ENCODE assay signal across 8 cellular contexts in genomic region chr19:1857648-1858326, GRCh38. TPM values are rescaled to one million over a fixed set of nuclear protein-coding genes. Genes with fewer than 3 reads are reported as not detected.
DNase-seq lines count a peak whose midpoint lies in the region; ATAC-seq and TF ChIP-seq lines count a peak whose summit lies in the region.

No MANE protein-coding gene starts in this region.

- H3K27me3 ChIP-seq in CD4-positive, CD25-positive, alpha-beta regulatory T cell (ENCODE audit: control insufficient read depth, insufficient read depth, low read length): no peaks in the 10 kb centered on the region
- peaks cover 24% of the 10 kb centered on the region for H3K27me3 ChIP-seq in NT2/D1 (ENCODE audit: insufficient read depth, insufficient read length)
- H3K27me3 ChIP-seq in effector memory CD4-positive, alpha-beta T cell (replicated peaks; ENCODE audit: control insufficient read depth, insufficient read depth, low read length, poor library complexity, severe bottlenecking): no peaks in the 10 kb centered on the region

- peak overlapping the region; percentile 59 to 88 (median 79) for H3K4me3 Mint-ChIP-seq in CD4-positive, CD25-positive, alpha-beta regulatory T cell
- no peak overlapping the region for H3K4me3 Mint-ChIP-seq in osteocyte (ENCODE audit: unreplicated experiment)

- peaks cover 3% of the 10 kb centered on the region for H3K36me3 Mint-ChIP-seq in CD4-positive, CD25-positive, alpha-beta regulatory T cell
- H3K36me3 Mint-ChIP-seq in osteocyte (ENCODE audit: unreplicated experiment): no peaks in the 10 kb centered on the region

- ATAC-seq in CD4-positive, CD25-positive, alpha-beta regulatory T cell (ENCODE audit: low read depth in 2 of 2): no peak

- no peaks in the 10 kb centered on the region for H3K9me3 Mint-ChIP-seq in CD4-positive, CD25-positive, alpha-beta regulatory T cell
- H3K9me3 Mint-ChIP-seq in osteocyte (ENCODE audit: unreplicated experiment): no peaks in the 10 kb centered on the region

- H3K9me3 ChIP-seq in CD4-positive, CD25-positive, alpha-beta regulatory T cell (ENCODE audit: control insufficient read depth in 2 of 2, low read length in 2 of 2): no peaks in the 10 kb centered on the region
- no peaks in the 10 kb centered on the region for H3K9me3 ChIP-seq in NT2/D1 (ENCODE audit: insufficient read depth, low read length)
- H3K9me3 ChIP-seq in effector memory CD4-positive, alpha-beta T cell (ENCODE audit: control insufficient read depth, low read length): no peaks in the 10 kb centered on the region

- peak overlapping the region; percentile 81 for H3K27ac ChIP-seq in CD4-positive, CD25-positive, alpha-beta regulatory T cell (ENCODE audit: insufficient read depth, low read length, poor library complexity, severe bottlenecking)
- H3K27ac ChIP-seq in effector memory CD4-positive, alpha-beta T cell (ENCODE audit: insufficient read depth, low read length, poor library complexity, severe bottlenecking): peak overlapping the region; percentile 86

- no peak overlapping the region for H3K4me3 ChIP-seq in CD4-positive, CD25-positive, alpha-beta regulatory T cell (ENCODE audit: low read depth, low read length)
- no peak overlapping the region for H3K4me3 ChIP-seq in NT2/D1 (ENCODE audit: insufficient read length, low read depth)
- H3K4me3 ChIP-seq in effector memory CD4-positive, alpha-beta T cell (ENCODE audit: insufficient read depth, low read depth, low read length, poor library complexity, severe bottlenecking): no peak overlapping the region

- H3K36me3 ChIP-seq in CD4-positive, CD25-positive, alpha-beta regulatory T cell (ENCODE audit: control insufficient read depth, insufficient read depth, low read length): no peaks in the 10 kb centered on the region
- peaks cover 9% of the 10 kb centered on the region for H3K36me3 ChIP-seq in NT2/D1 (ENCODE audit: insufficient read depth, insufficient read length, low read length)
- H3K36me3 ChIP-seq in effector memory CD4-positive, alpha-beta T cell (ENCODE audit: control insufficient read depth, insufficient read depth, low read length): no peaks in the 10 kb centered on the region

- TF ChIP-seq CTCF in osteocyte (IDR thresholded peaks at IDR 0.05): no peak

- peaks cover 95% of the 10 kb centered on the region for H3K4me1 ChIP-seq in CD4-positive, CD25-positive, alpha-beta regulatory T cell (ENCODE audit: control insufficient read depth, insufficient read depth, low read length, poor library complexity, severe bottlenecking)
- peaks cover 44% of the 10 kb centered on the region for H3K4me1 ChIP-seq in NT2/D1 (ENCODE audit: insufficient read depth, insufficient read length)
- peaks cover 79% of the 10 kb centered on the region for H3K4me1 ChIP-seq in effector memory CD4-positive, alpha-beta T cell (ENCODE audit: control insufficient read depth, insufficient read depth, low read length, poor library complexity, severe bottlenecking)

- DNase-seq in CD4-positive, CD25-positive, alpha-beta regulatory T cell: no peak
- no peak for DNase-seq in NT2/D1 (ENCODE audit: low read depth, low spot score)
- DNase-seq in effector memory CD4-positive, alpha-beta T cell: no peak
- DNase-seq in osteocyte (ENCODE audit: extremely low spot score, unreplicated experiment): no peak
- no peak for DNase-seq in NCI-H146 treated with DMSO at 0.1 percent for 48 hours (lab: John Stamatoyannopoulos, UW; ENCODE audit: unreplicated experiment)
- DNase-seq in germinal center (ENCODE audit: low spot score): no peak
- no peak for DNase-seq in NCI-H1105 (lab: John Stamatoyannopoulos, UW)
- no peak for DNase-seq in ecto neural progenitor cell (ENCODE audit: low spot score)

- peak overlapping the region; percentile 38 to 79 (median 75) for H3K27ac Mint-ChIP-seq in CD4-positive, CD25-positive, alpha-beta regulatory T cell
- H3K27ac Mint-ChIP-seq in osteocyte (ENCODE audit: unreplicated experiment): peak overlapping the region; percentile 81

- H3K9ac ChIP-seq in NT2/D1 (ENCODE audit: insufficient read length, low read depth): peak overlapping the region; percentile 44

- no peaks in the 10 kb centered on the region for H3K27me3 Mint-ChIP-seq in CD4-positive, CD25-positive, alpha-beta regulatory T cell
- H3K27me3 Mint-ChIP-seq in osteocyte (ENCODE audit: unreplicated experiment): no peaks in the 10 kb centered on the region

- H3K4me1 Mint-ChIP-seq in CD4-positive, CD25-positive, alpha-beta regulatory T cell: peaks cover 0 to 64% (median 25%) of the 10 kb centered on the region in 4 donors
- peaks cover 72% of the 10 kb centered on the region for H3K4me1 Mint-ChIP-seq in osteocyte (ENCODE audit: unreplicated experiment)

RNA-seq across cellular contexts. Expression of gene KLF16, which starts 5.6 kb away (rescaled TPM):
- 40.6 TPM for total RNA-seq in CD4-positive, CD25-positive, alpha-beta regulatory T cell
- under 1 TPM; 0.28 to 0.86 (median 0.59) TPM for polyA plus RNA-seq in CD4-positive, CD25-positive, alpha-beta regulatory T cell
- total RNA-seq in osteocyte: 25.1 and 26.3 TPM in 2 replicates

RNA-seq across cellular contexts. Expression of gene REXO1, which starts 9.5 kb away (rescaled TPM):
- 103 TPM for total RNA-seq in CD4-positive, CD25-positive, alpha-beta regulatory T cell
- polyA plus RNA-seq in CD4-positive, CD25-positive, alpha-beta regulatory T cell: 1 to 10 TPM; 2.5 to 5.5 (median 3.6) TPM
- total RNA-seq in osteocyte: 29.8 and 39.3 TPM in 2 replicates

RNA-seq across cellular contexts. Expression of gene ABHD17A, which starts 27.5 kb away (rescaled TPM):
- 148 TPM for total RNA-seq in CD4-positive, CD25-positive, alpha-beta regulatory T cell
- 100 to 1,000 TPM; 139 to 202 (median 159) TPM for polyA plus RNA-seq in CD4-positive, CD25-positive, alpha-beta regulatory T cell
- 63.4 and 64.0 TPM in 2 replicates for total RNA-seq in osteocyte

RNA-seq across cellular contexts. Expression of gene ATP8B3, which starts 45.7 kb away (rescaled TPM):
- 12.2 TPM for total RNA-seq in CD4-positive, CD25-positive, alpha-beta regulatory T cell
- polyA plus RNA-seq in CD4-positive, CD25-positive, alpha-beta regulatory T cell: 1 to 10 TPM; 1.1 to 3.8 (median 2.6) TPM
- 4.6 and 5.2 TPM in 2 replicates for total RNA-seq in osteocyte

RNA-seq across cellular contexts. Expression of gene ADAT3, which starts 47.4 kb away (rescaled TPM):
- total RNA-seq in CD4-positive, CD25-positive, alpha-beta regulatory T cell: 6.9 TPM
- polyA plus RNA-seq in CD4-positive, CD25-positive, alpha-beta regulatory T cell: 1 to 10 TPM; 4.4 to 8.8 (median 6.0) TPM
- 6.8 and 7.4 TPM in 2 replicates for total RNA-seq in osteocyte
